In the genomic region with DNA sequence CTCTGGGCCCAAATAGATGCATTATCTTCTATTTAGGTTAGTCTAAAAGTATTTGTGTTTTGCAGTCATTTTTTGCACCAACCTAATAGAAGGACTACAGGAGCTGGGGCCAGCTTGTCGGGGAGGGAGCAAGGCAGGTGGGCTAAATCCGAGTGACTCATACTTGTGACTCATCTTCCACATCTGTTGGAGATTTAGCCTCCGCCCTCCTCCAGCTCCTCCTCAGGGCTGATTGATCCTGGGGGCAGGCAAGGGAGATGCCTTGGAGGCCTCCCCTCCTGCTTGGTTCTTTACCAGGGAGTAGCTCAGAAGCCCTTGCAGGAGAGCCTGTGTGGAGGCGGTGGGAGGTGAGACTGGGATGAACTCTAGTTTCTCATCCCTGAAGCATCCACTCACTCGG, we compare ENCODE assay signal across 8 cellular contexts. TPM values are rescaled to one million over a fixed set of nuclear protein-coding genes. Genes with fewer than 3 reads are reported as not detected.
DNase-seq lines count a peak whose midpoint lies in the region; ATAC-seq, FAIRE-seq and TF ChIP-seq lines count a peak whose summit lies in the region.

No MANE protein-coding gene starts in this region.

- POLR2A ChIA-PET in H1 (lab: Charles Lee; ENCODE audit: partially characterized antibody) = interaction anchor here (1.3 to 1.8 kb wide), 2 partner anchors 29 to 35 kb away, joined by 4 to 5 read pairs; a partner anchor contains a TSS
- POLR2A ChIA-PET in activated CD4-positive, alpha-beta T cell treated with anti-CD3 and anti-CD28 coated beads, Interleukin-2, amount 10 ng/mL, durations not matched to agents 7 days and 5 days (lab: Charles Lee) = no interaction called here

- H3K27me3 ChIP-seq in H1 (replicated peaks in 1 of 4; ENCODE audit: control insufficient read depth in 3 of 4, extremely low read depth in 1 of 4, insufficient read depth in 3 of 4, low read length in 3 of 4) (no peaks in the 10 kb centered on the region), psoas muscle (ENCODE audit: insufficient read depth in 3 of 3, low read length in 2 of 3) (no peaks in the 10 kb centered on the region)

- H3K4me3 Mint-ChIP-seq in activated CD4-positive, alpha-beta T cell treated with anti-CD3 and anti-CD28 coated beads, Interleukin-2, amount 10 ng/mL, durations not matched to agents 7 days and 5 days = no peak overlapping the region

- no peak overlapping the region for H4K8ac ChIP-seq in H1 (ENCODE audit: extremely low read depth, insufficient read depth, low read length)

- H3K4me1 ChIP-seq in H1 (replicated peaks in 1 of 4; ENCODE audit: control insufficient read depth in 3 of 4, insufficient read depth in 4 of 4, low read length in 3 of 4) (no peaks in the 10 kb centered on the region; a peak in 2 of 7 replicates), psoas muscle (peaks cover 39% of the 10 kb centered on the region)

- no peak for TF ChIP-seq EP300 in H1 (IDR thresholded peaks at IDR 0.05; ENCODE audit: borderline replicate concordance in 1 of 2, low read depth in 2 of 2, low read length in 2 of 2)

- H3K27ac Mint-ChIP-seq in activated CD4-positive, alpha-beta T cell treated with anti-CD3 and anti-CD28 coated beads, Interleukin-2, amount 10 ng/mL, durations not matched to agents 7 days and 5 days = no peak overlapping the region

- H2BK5ac ChIP-seq in H1 (ENCODE audit: low read depth, low read length) = no peak overlapping the region

- no peaks in the 10 kb centered on the region for H3K4me1 Mint-ChIP-seq in activated CD4-positive, alpha-beta T cell treated with anti-CD3 and anti-CD28 coated beads, Interleukin-2, amount 10 ng/mL, durations not matched to agents 7 days and 5 days

- no peak overlapping the region for H3K56ac ChIP-seq in H1 (replicated peaks; ENCODE audit: insufficient read length, low read depth, low read length)

- no peak for FAIRE-seq in H1 (lab: Jason Lieb, UNC)

- no peak overlapping the region for H4K91ac ChIP-seq in H1 (replicated peaks; ENCODE audit: insufficient read length, low read length)

- H3K9me3 Mint-ChIP-seq in activated CD4-positive, alpha-beta T cell treated with anti-CD3 and anti-CD28 coated beads, Interleukin-2, amount 10 ng/mL, durations not matched to agents 7 days and 5 days = no peaks in the 10 kb centered on the region

- H4K5ac ChIP-seq in H1 (ENCODE audit: insufficient read length, low read depth, low read length) = no peak overlapping the region

- H3K4me3 ChIP-seq in H1 (ENCODE audit: extremely low read depth in 1 of 4, insufficient read depth in 2 of 4, low read depth in 3 of 4, low read length in 4 of 4) (no peak overlapping the region), psoas muscle (no peak overlapping the region)

- no peaks in the 10 kb centered on the region for H3K36me3 Mint-ChIP-seq in activated CD4-positive, alpha-beta T cell treated with anti-CD3 and anti-CD28 coated beads, Interleukin-2, amount 10 ng/mL, durations not matched to agents 7 days and 5 days (ENCODE audit: low read depth)

- H3K9me3 ChIP-seq in H1 (ENCODE audit: insufficient read depth in 2 of 2, low read depth in 1 of 2, low read length in 1 of 2) = no peaks in the 10 kb centered on the region
- H3K9me3 ChIP-seq in psoas muscle = no peaks in the 10 kb centered on the region

- H3K27me3 Mint-ChIP-seq in activated CD4-positive, alpha-beta T cell treated with anti-CD3 and anti-CD28 coated beads, Interleukin-2, amount 10 ng/mL, durations not matched to agents 7 days and 5 days = no peaks in the 10 kb centered on the region

- H2BK15ac ChIP-seq in H1 (ENCODE audit: low read length) = no peak overlapping the region

- no peaks in the 10 kb centered on the region for H3K79me2 ChIP-seq in H1 (ENCODE audit: control insufficient read depth in 1 of 2, insufficient read depth in 2 of 2, low read length in 2 of 2)

- TF ChIP-seq CTCF in H1 (IDR thresholded peaks at IDR 0.05; ENCODE audit: control extremely low read depth in 1 of 3, insufficient read depth in 1 of 3, low read depth in 1 of 3, low read length in 3 of 3) (no peak), psoas muscle (IDR thresholded peaks at IDR 0.05) (no peak)

- H2BK20ac ChIP-seq in H1 (ENCODE audit: low read length) = no peak overlapping the region

- H3K27ac ChIP-seq in H1 (ENCODE audit: low read depth, low read length) (no peak overlapping the region), psoas muscle (peak overlapping the region; percentile 41)

- H2AK5ac ChIP-seq in H1 (ENCODE audit: low read depth, low read length) = no peak overlapping the region

- H3K14ac ChIP-seq in H1 (ENCODE audit: insufficient read length) = no peak overlapping the region

- no peak overlapping the region for H3K4me2 ChIP-seq in H1 (ENCODE audit: insufficient read depth in 1 of 2, low read depth in 2 of 2, low read length in 2 of 2)

- no peak for TF ChIP-seq POLR2A in H1 (IDR thresholded peaks at IDR 0.05; ENCODE audit: control extremely low read depth in 1 of 2, low read depth in 2 of 2, low read length in 2 of 2)

- H3K36me3 ChIP-seq in H1 (ENCODE audit: control insufficient read depth in 2 of 4, insufficient read depth in 4 of 4, low read length in 3 of 4) (peaks cover 0 to 11% (median 3%) of the 10 kb centered on the region in 4 experiments; a peak in 5 of 8 replicates), psoas muscle (ENCODE audit: insufficient read depth in 1 of 2, low read depth in 1 of 2) (peaks cover 0 to 9% of the 10 kb centered on the region in 2 donors)

- WGBS in H1 (ENCODE audit: extremely low coverage in 1 of 2, insufficient coverage in 1 of 2, insufficient read length in 1 of 2, insufficient replicate concordance in 2 of 2, low coverage in 1 of 2, low lambda C conversion rate in 2 of 2, missing lambda C conversion rate in 1 of 2), 2 experiments = 80% methylated on average over 4 of the region's 5 CpGs; no CpG with 5 or more reads in 1 of the 2 experiments
- WGBS in psoas muscle, 3 donors = 55 to 75% (median 71%) methylated on average over 5 of the region's 5 CpGs

- H2BK120ac ChIP-seq in H1 (replicated peaks; ENCODE audit: low read depth, low read length) = no peak overlapping the region

- CTCF ChIA-PET in H1 (lab: Charles Lee; ENCODE audit: partially characterized antibody) = interaction anchor here (0.7 to 4.1 kb wide), 15 partner anchors 9 to 287 kb away, joined by 3 to 17 read pairs (median 4); a partner anchor contains a TSS
- CTCF ChIA-PET in activated CD4-positive, alpha-beta T cell treated with anti-CD3 and anti-CD28 coated beads, Interleukin-2, amount 10 ng/mL, durations not matched to agents 7 days and 5 days (lab: Charles Lee) = interaction anchor here (0.9 to 40.9 kb wide), 4 partner anchors 12 to 323 kb away, joined by 3 to 1058 read pairs (median 4); a partner anchor contains a TSS

- H3K23me2 ChIP-seq in H1 (ENCODE audit: low read depth, low read length) = no peaks in the 10 kb centered on the region

- no peak overlapping the region for H2AFZ ChIP-seq in H1 (ENCODE audit: low read length)

- no peak overlapping the region for H2BK12ac ChIP-seq in H1 (ENCODE audit: low read depth, low read length)

- H3K18ac ChIP-seq in H1 (ENCODE audit: extremely low read depth, low read length) = no peak overlapping the region

- H4K20me1 ChIP-seq in H1 (replicated peaks in 1 of 2; ENCODE audit: control insufficient read depth in 1 of 2, insufficient read depth in 2 of 2, low read length in 2 of 2) = peaks cover 0 to 5% of the 10 kb centered on the region in 2 experiments

- no peak overlapping the region for H3K4ac ChIP-seq in H1 (replicated peaks; ENCODE audit: insufficient read length, low read depth, low read length)

- ATAC-seq in psoas muscle = peak in 3 of 4 donors; percentile 25 to 38 (median 29)

- intact Hi-C loops in psoas muscle (cut with DNase I) = no loop called here

- no peak for TF ChIP-seq RAD21 in H1 (IDR thresholded peaks at IDR 0.05 in 1 of 2, conservative IDR thresholded peaks at IDR 0.05 in 1 of 2; ENCODE audit: low read depth in 2 of 2, low read length in 2 of 2)

- peak; percentile 83 for DNase-seq in EH (ENCODE audit: low read depth)
- peak; percentile 63 for DNase-seq in NCI-H524 treated with DMSO at 0.1 percent for 48 hours (lab: John Stamatoyannopoulos, UW)
- no peak for DNase-seq in H1 (ENCODE audit: low read depth in 1 of 2, low spot score in 2 of 2)
- no peak for DNase-seq in psoas muscle
- DNase-seq in activated CD4-positive, alpha-beta T cell treated with anti-CD3 and anti-CD28 coated beads, Interleukin-2, amount 50 U/mL, for 4 hours = no peak
- DNase-seq in activated CD4-positive, alpha-beta T cell treated with anti-CD3 and anti-CD28 coated beads, Interleukin-2, amount 10 ng/mL, durations not matched to agents 7 days and 5 days = no peak
- no peak for DNase-seq in DMS114 treated with DMSO at 0.1 percent for 48 hours (lab: John Stamatoyannopoulos, UW; ENCODE audit: unreplicated experiment)
- no peak for DNase-seq in GOT3 (lab: John Stamatoyannopoulos, UW)

- no peaks in the 10 kb centered on the region; the same call in 1 of the 2 replicates for H3K79me1 ChIP-seq in H1 (ENCODE audit: low read depth, low read length)

- H3K9ac ChIP-seq in H1 (replicated peaks in 1 of 4; ENCODE audit: extremely low read depth in 1 of 4, low read depth in 3 of 4, low read length in 3 of 4) = no peak overlapping the region

- H3K23ac ChIP-seq in H1 (ENCODE audit: insufficient read length) = no peak overlapping the region

RNA-seq across cellular contexts. Expression of a gene that starts 27.9 kb away (rescaled TPM):
- 31.0 and 31.9 TPM in 2 replicates for total RNA-seq in H1 (2021; fragmentation: NEBNext Ultra II Directional; extraction: Animal tissue kit (Norgen Biotek cat#: 25700))
- polyA plus RNA-seq in H1 (2011; rRNA removed) = 23.8 and 33.2 TPM in 2 replicates
- polyA plus RNA-seq in H1 (2011; cell fraction: cytosol; rRNA removed) = 24.2 TPM
- 46.5 TPM for polyA plus RNA-seq in H1 (2011; cell fraction: nucleus; rRNA removed)
- 13.3 to 22.8 TPM (median 17.1 TPM) in 4 replicates for polyA plus RNA-seq in H1 (2012, experiment 1 of 2)
- 10.2 TPM for polyA plus RNA-seq in H1 (2012, experiment 2 of 2)
- polyA plus RNA-seq in H1 (2013, experiment 1 of 2) = 16.3 TPM
- 14.9 TPM for polyA plus RNA-seq in H1 (2013, experiment 2 of 2)
- polyA minus RNA-seq in H1 (2011; rRNA and poly(A)+ RNA removed) = 15.0 and 16.7 TPM in 2 replicates
- polyA minus RNA-seq in H1 (2011; cell fraction: cytosol; rRNA and poly(A)+ RNA removed) = 27.1 TPM
- 45.4 TPM for polyA minus RNA-seq in H1 (2011; cell fraction: nucleus; rRNA and poly(A)+ RNA removed)
- total RNA-seq in psoas muscle = 1 to 10 TPM; 3.3 to 4.8 (median 3.9) TPM
- polyA plus RNA-seq in psoas muscle = 1 to 10 TPM; 1.4 to 4.3 (median 1.6) TPM
- total RNA-seq in activated CD4-positive, alpha-beta T cell treated with anti-CD3 and anti-CD28 coated beads, Interleukin-2, amount 10 ng/mL, durations not matched to agents 7 days and 5 days = 100 to 1,000 TPM; 132 to 148 TPM

RNA-seq across cellular contexts. Expression of a gene that starts 38.2 kb away (rescaled TPM):
- total RNA-seq in H1 (2021; fragmentation: NEBNext Ultra II Directional; extraction: Animal tissue kit (Norgen Biotek cat#: 25700)) = 17.7 and 17.8 TPM in 2 replicates
- 1.3 and 2.3 TPM in 2 replicates for polyA plus RNA-seq in H1 (2011; rRNA removed)
- polyA plus RNA-seq in H1 (2011; cell fraction: cytosol; rRNA removed) = 1.2 TPM
- polyA plus RNA-seq in H1 (2011; cell fraction: nucleus; rRNA removed) = 4.1 TPM
- polyA plus RNA-seq in H1 (2012, experiment 1 of 2) = 6.5 to 10.1 TPM (median 8.7 TPM) in 4 replicates
- polyA plus RNA-seq in H1 (2012, experiment 2 of 2) = 4.9 TPM
- 6.6 TPM for polyA plus RNA-seq in H1 (2013, experiment 1 of 2)
- polyA plus RNA-seq in H1 (2013, experiment 2 of 2) = 5.8 TPM
- polyA minus RNA-seq in H1 (2011; rRNA and poly(A)+ RNA removed) = 1.5 and 2.3 TPM in 2 replicates
- polyA minus RNA-seq in H1 (2011; cell fraction: cytosol; rRNA and poly(A)+ RNA removed) = 5.3 TPM
- polyA minus RNA-seq in H1 (2011; cell fraction: nucleus; rRNA and poly(A)+ RNA removed) = 4.7 TPM
- 10 to 100 TPM in 3 of 4 donors, 1 to 10 TPM in 1; 9.2 to 13.0 (median 11.8) TPM for total RNA-seq in psoas muscle
- polyA plus RNA-seq in psoas muscle = 1 to 10 TPM; 2.8 to 7.5 (median 3.0) TPM
- 10 to 100 TPM; 32.6 to 34.1 TPM for total RNA-seq in activated CD4-positive, alpha-beta T cell treated with anti-CD3 and anti-CD28 coated beads, Interleukin-2, amount 10 ng/mL, durations not matched to agents 7 days and 5 days

RNA-seq across cellular contexts. Expression of a gene that starts 53.0 kb away (rescaled TPM):
- total RNA-seq in H1 (2021; fragmentation: NEBNext Ultra II Directional; extraction: Animal tissue kit (Norgen Biotek cat#: 25700)) = 26.0 and 29.1 TPM in 2 replicates
- 22.0 and 31.2 TPM in 2 replicates for polyA plus RNA-seq in H1 (2011; rRNA removed)
- 21.3 TPM for polyA plus RNA-seq in H1 (2011; cell fraction: cytosol; rRNA removed)
- 90.2 TPM for polyA plus RNA-seq in H1 (2011; cell fraction: nucleus; rRNA removed)
- 15.8 to 21.0 TPM (median 18.0 TPM) in 4 replicates for polyA plus RNA-seq in H1 (2012, experiment 1 of 2)
- polyA plus RNA-seq in H1 (2012, experiment 2 of 2) = 11.9 TPM
- 31.3 TPM for polyA plus RNA-seq in H1 (2013, experiment 1 of 2)
- 29.9 TPM for polyA plus RNA-seq in H1 (2013, experiment 2 of 2)
- polyA minus RNA-seq in H1 (2011; rRNA and poly(A)+ RNA removed) = 35.4 and 36.4 TPM in 2 replicates
- polyA minus RNA-seq in H1 (2011; cell fraction: cytosol; rRNA and poly(A)+ RNA removed) = 16.7 TPM
- polyA minus RNA-seq in H1 (2011; cell fraction: nucleus; rRNA and poly(A)+ RNA removed) = 25.9 TPM
- 10 to 100 TPM; 11.4 to 21.2 (median 15.5) TPM for total RNA-seq in psoas muscle
- 10 to 100 TPM; 11.0 to 29.7 (median 12.7) TPM for polyA plus RNA-seq in psoas muscle
- 1 to 10 TPM; 5.8 to 6.0 TPM for total RNA-seq in activated CD4-positive, alpha-beta T cell treated with anti-CD3 and anti-CD28 coated beads, Interleukin-2, amount 10 ng/mL, durations not matched to agents 7 days and 5 days

Comparison
In these comparisons a context has a peak if more than half of its experiments do, and no peak if none do; other contexts are left out.
1. DNase-seq: peak in EH (single experiment) and NCI-H524 treated with DMSO at 0.1 percent for 48 hours (single experiment); none in H1 (0 of 2), psoas muscle (0 of 2), activated CD4-positive, alpha-beta T cell treated with anti-CD3 and anti-CD28 coated beads, Interleukin-2, amount 50 U/mL, for 4 hours (0 of 2), activated CD4-positive, alpha-beta T cell treated with anti-CD3 and anti-CD28 coated beads, Interleukin-2, amount 10 ng/mL, durations not matched to agents 7 days and 5 days (single experiment), DMS114 treated with DMSO at 0.1 percent for 48 hours (single experiment) and GOT3 (single experiment).